Comparison of ENCODE assay signal across 1 cellular context in genomic region chr7:111678281-111678680, GRCh38.
TF ChIP-seq lines count a peak whose summit lies in the region.

No MANE protein-coding gene starts in this region.

TF ChIP-seq in SK-N-SH treated with all-trans-retinoic acid at 6 μM for 48 hours, 23 proteins besides CTCF, POLR2A, EP300 and RAD21 (continued from another document):
- TF ChIP-seq TSHZ2 (CRISPR knock-in tag; IDR thresholded peaks at IDR 0.05) (no peak), ZC3H10 (CRISPR knock-in tag; IDR thresholded peaks at IDR 0.05) (no peak), TOX (CRISPR knock-in tag; IDR thresholded peaks at IDR 0.05; ENCODE audit: borderline replicate concordance) (no peak), ZFP30 (CRISPR knock-in tag; IDR thresholded peaks at IDR 0.05) (no peak), POU6F1 (CRISPR knock-in tag; IDR thresholded peaks at IDR 0.05; ENCODE audit: borderline replicate concordance, low read depth) (no peak), ZFP3 (CRISPR knock-in tag; IDR thresholded peaks at IDR 0.05) (no peak), GLIS3 (CRISPR knock-in tag; IDR thresholded peaks at IDR 0.05) (no peak), ESRRG (CRISPR knock-in tag; IDR thresholded peaks at IDR 0.05) (no peak), ARNTL (CRISPR knock-in tag; IDR thresholded peaks at IDR 0.05; ENCODE audit: borderline replicate concordance, low read depth) (no peak), CREB5 (CRISPR knock-in tag; IDR thresholded peaks at IDR 0.05; ENCODE audit: low read depth) (no peak), CSRNP3 (CRISPR knock-in tag; IDR thresholded peaks at IDR 0.05) (no peak), ZNF8 (CRISPR knock-in tag; IDR thresholded peaks at IDR 0.05) (no peak)
